In the genomic region with DNA sequence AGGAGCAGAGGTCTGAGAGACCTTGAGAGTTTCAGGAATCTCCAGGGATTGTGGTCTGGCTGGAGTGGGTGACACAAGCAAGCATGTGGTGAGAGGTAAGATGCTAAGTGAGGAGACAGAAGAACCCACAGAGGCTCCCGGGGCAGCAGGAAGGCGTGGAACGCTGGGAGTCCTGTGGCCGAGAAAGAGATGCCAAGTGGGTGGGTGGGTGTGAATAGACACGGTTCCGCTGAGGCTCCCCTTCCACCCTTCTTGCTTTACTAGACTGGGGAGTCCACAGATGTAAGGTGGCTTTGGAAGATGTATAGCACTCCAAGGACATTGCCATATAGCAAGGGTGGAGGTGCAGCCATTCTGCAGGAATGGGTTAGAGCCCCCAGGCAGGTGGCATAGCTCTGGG, we compare ENCODE assay signal across 34 cellular contexts. TPM values are rescaled to one million over a fixed set of nuclear protein-coding genes. Genes with fewer than 3 reads are reported as not detected.
"Had no signal": no experiment of that assay in that cellular context is flagged by ENCODE, and none has a peak within 500 bp of the region (broad histone marks: within the 10 kb centered on the region; RNA-seq: fewer than 3 reads in every experiment).

No MANE protein-coding gene starts in this region.

- H3K4me1 Mint-ChIP-seq: activated CD4-positive, alpha-beta T cell treated with anti-CD3 and anti-CD28 coated beads, Interleukin-2, amount 10 ng/mL, durations not matched to agents 24 days and 14 days; endodermal cell; natural killer cell; neural progenitor cell had no signal

- H3K4me3 ChIP-seq: heart left ventricle, neural progenitor cell, upper lobe of left lung had no signal

- ATAC-seq: activated CD8-positive, alpha-beta T cell treated with anti-CD3 and anti-CD28 coated beads for 36 hours; esophagus mucosa; foreskin keratinocyte; heart left ventricle; left cardiac atrium; natural killer cell; right cardiac atrium; stimulated activated naive CD8-positive, alpha-beta T cell treated with anti-CD3 and anti-CD28 coated beads, Interleukin-15, amount 100 ng/mL, for 72 hours had no signal

- H3K4me1 ChIP-seq: foreskin keratinocyte, heart left ventricle, neural progenitor cell, upper lobe of left lung had no signal

- H3K36me3 Mint-ChIP-seq: natural killer cell, neural progenitor cell had no signal

- H3K9me3 Mint-ChIP-seq: activated CD4-positive, alpha-beta T cell treated with anti-CD3 and anti-CD28 coated beads, Interleukin-2, amount 10 ng/mL, durations not matched to agents 24 days and 14 days; dendritic cell treated with granulocyte-macrophage colony-stimulating factor and Interleukin-4, amounts not matched to agents 40 ng/mL and 50 ng/mL, for 4 days; T-helper 1 cell treated with Interleukin-12 subunit alpha and Interleukin-12 subunit beta and Interleukin-4 antibody, amounts not matched to agents 30 μg/mL and 1 μg/mL, for 36 hours had no signal

- H3K9ac ChIP-seq: neural progenitor cell had no signal

- DNase-seq: activated CD4-positive, alpha-beta T cell treated with anti-CD3 and anti-CD28 coated beads, Interleukin-2, amount 10 ng/mL, durations not matched to agents 24 days and 14 days; activated CD8-positive, alpha-beta T cell treated with anti-CD3 and anti-CD28 coated beads for 36 hours; activated gamma-delta T cell treated with Interleukin-2 at 50 U/mL for 16 hours; activated naive CD4-positive, alpha-beta T cell treated with anti-CD3 and anti-CD28 coated beads, Interleukin-2, amount 50 U/mL, for 16 hours; activated T-cell treated with anti-CD3 and anti-CD28 coated beads, Interleukin-2, amount 50 U/mL, for 1 hour; amniotic stem cell; brain microvascular endothelial cell; caudate nucleus; foreskin keratinocyte; left cardiac atrium; natural killer cell; right cardiac atrium; stimulated activated CD4-positive, alpha-beta T cell treated with anti-CD3 and anti-CD28 coated beads, Interleukin-2, amount 100 ng/mL, for 48 hours; stimulated activated naive CD8-positive, alpha-beta T cell treated with anti-CD3 and anti-CD28 coated beads, Interleukin-15, amount 100 ng/mL, for 72 hours; substantia nigra; SW 1271; T-helper 9 cell had no signal

- H3K36me3 ChIP-seq: brain microvascular endothelial cell, heart left ventricle, neural progenitor cell, upper lobe of left lung had no signal

- H3K27me3 ChIP-seq: brain microvascular endothelial cell, foreskin keratinocyte, upper lobe of left lung had no signal

- H3K27ac Mint-ChIP-seq: activated CD4-positive, alpha-beta T cell treated with anti-CD3 and anti-CD28 coated beads, Interleukin-2, amount 10 ng/mL, durations not matched to agents 24 days and 14 days; activated CD8-positive, alpha-beta T cell treated with anti-CD3 and anti-CD28 coated beads for 36 hours; activated T-helper 1 cell treated with anti-CD3 and anti-CD28 coated beads, Interleukin-12 subunit alpha, Interleukin-12 subunit beta, Interleukin-2, Interleukin-4 antibody, amounts not matched to agents 30 ng/mL and 10 ng/mL and 1 ng/mL, durations not matched to agents 14 hours and 24 hours and 36 hours; dendritic cell treated with granulocyte-macrophage colony-stimulating factor and Interleukin-4, amounts not matched to agents 40 ng/mL and 50 ng/mL, for 4 days; endodermal cell; memory B cell; natural killer cell; neural progenitor cell; stimulated activated naive CD8-positive, alpha-beta T cell treated with anti-CD3 and anti-CD28 coated beads, Interleukin-15, amount 100 ng/mL, for 72 hours; T-helper 1 cell treated with Interleukin-12 subunit alpha and Interleukin-12 subunit beta and Interleukin-4 antibody, amounts not matched to agents 30 μg/mL and 1 μg/mL, for 36 hours had no signal

- H3K27ac ChIP-seq: brain microvascular endothelial cell, foreskin keratinocyte, heart left ventricle, neural progenitor cell, upper lobe of left lung, VCaP had no signal

- H3K4me3 Mint-ChIP-seq: activated CD4-positive, alpha-beta T cell treated with anti-CD3 and anti-CD28 coated beads, Interleukin-2, amount 10 ng/mL, durations not matched to agents 24 days and 14 days; activated CD8-positive, alpha-beta T cell treated with anti-CD3 and anti-CD28 coated beads for 36 hours; activated T-helper 1 cell treated with anti-CD3 and anti-CD28 coated beads, Interleukin-12 subunit alpha, Interleukin-12 subunit beta, Interleukin-2, Interleukin-4 antibody, amounts not matched to agents 30 ng/mL and 10 ng/mL and 1 ng/mL, durations not matched to agents 14 hours and 24 hours and 36 hours; dendritic cell treated with granulocyte-macrophage colony-stimulating factor and Interleukin-4, amounts not matched to agents 40 ng/mL and 50 ng/mL, for 4 days; endodermal cell; memory B cell; natural killer cell; neural progenitor cell; stimulated activated naive CD8-positive, alpha-beta T cell treated with anti-CD3 and anti-CD28 coated beads, Interleukin-15, amount 100 ng/mL, for 72 hours; T-helper 1 cell treated with Interleukin-12 subunit alpha and Interleukin-12 subunit beta and Interleukin-4 antibody, amounts not matched to agents 30 μg/mL and 1 μg/mL, for 36 hours had no signal

- FAIRE-seq: astrocyte, islet of Langerhans, TTC549 had no signal

- H3K9me3 ChIP-seq: upper lobe of left lung had no signal

RNA-seq across cellular contexts. Expression of a gene that starts 4.2 kb away (rescaled TPM):
- total RNA-seq: activated CD4-positive, alpha-beta T cell treated with anti-CD3 and anti-CD28 coated beads, Interleukin-2, amount 10 ng/mL, durations not matched to agents 24 days and 14 days; activated CD8-positive, alpha-beta T cell treated with anti-CD3 and anti-CD28 coated beads for 36 hours; activated T-helper 1 cell treated with anti-CD3 and anti-CD28 coated beads, Interleukin-12 subunit alpha, Interleukin-12 subunit beta, Interleukin-2, Interleukin-4 antibody, amounts not matched to agents 30 ng/mL and 10 ng/mL and 1 ng/mL, durations not matched to agents 14 hours and 24 hours and 36 hours; astrocyte; endodermal cell; esophagus mucosa; foreskin keratinocyte; heart left ventricle; left cardiac atrium; lower leg skin; mononuclear cell; natural killer cell; omental fat pad; pulmonary artery endothelial cell; right cardiac atrium; upper lobe of left lung had no signal
- polyA plus RNA-seq: foreskin keratinocyte, heart left ventricle, right cardiac atrium had no signal
